8 cellular contexts compared by ENCODE assay signal in the genomic region with DNA sequence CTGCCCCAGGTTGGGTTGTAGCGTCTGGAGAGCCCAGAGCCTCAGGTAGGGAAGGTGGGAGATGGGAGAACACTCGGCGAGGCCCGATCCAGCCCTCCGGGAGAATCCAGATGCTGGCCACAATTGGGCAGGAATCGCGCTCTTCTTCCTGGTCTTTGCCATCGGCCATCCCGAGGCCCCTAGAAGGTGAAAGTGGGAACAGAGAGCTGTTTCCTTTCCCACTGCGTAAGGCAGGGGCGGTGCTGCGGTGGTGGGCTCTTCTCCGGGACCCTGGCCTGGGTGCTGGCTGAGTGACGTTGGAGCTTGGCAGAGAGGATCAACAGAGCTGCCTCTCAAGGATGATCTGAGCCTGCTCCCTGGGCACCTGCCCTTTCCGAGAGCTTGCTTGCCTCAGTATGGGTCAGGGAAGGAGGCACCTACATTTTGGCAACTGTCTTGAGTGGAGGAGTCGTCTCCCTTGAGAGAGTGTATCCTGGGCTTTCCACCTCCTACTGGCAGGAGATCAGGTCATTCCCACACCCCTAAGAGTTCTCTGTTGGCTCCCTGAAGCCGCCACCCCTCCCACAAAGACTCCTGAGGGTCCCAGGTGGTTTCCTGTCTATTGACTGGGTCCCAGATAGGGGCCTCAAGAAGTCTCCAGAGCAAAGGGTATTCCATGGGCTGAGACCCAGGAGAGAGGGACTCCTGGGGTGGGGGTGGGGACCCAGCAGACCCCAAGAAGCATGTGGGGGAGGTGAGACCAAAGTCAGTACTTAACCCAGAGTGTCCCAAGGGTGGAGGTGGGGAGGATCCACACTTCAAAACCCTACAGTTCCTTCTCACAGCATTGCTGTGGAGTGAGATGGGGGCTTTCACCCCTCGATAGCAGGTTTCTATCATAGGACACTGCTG. TPM values are rescaled to one million over a fixed set of nuclear protein-coding genes. Genes with fewer than 3 reads are reported as not detected.
DNase-seq lines count a peak whose midpoint lies in the region; ATAC-seq and TF ChIP-seq lines count a peak whose summit lies in the region.

No MANE protein-coding gene starts in this region.

- H3K4me1 Mint-ChIP-seq in MCF 10A (ENCODE audit: insufficient read depth, unreplicated experiment) = peaks cover 17% of the 10 kb centered on the region

- intact Hi-C loops in MCF 10A (cut with micrococcal nuclease) = loop anchor here (10.0 kb wide), 2 partner anchors 102 to 418 kb away; a partner anchor contains a TSS

- peak overlapping the region; percentile 94 for H3K27ac Mint-ChIP-seq in MCF 10A (ENCODE audit: low read depth, unreplicated experiment)

- H3K9me3 Mint-ChIP-seq in MCF 10A (ENCODE audit: unreplicated experiment) = no peaks in the 10 kb centered on the region

- TF ChIP-seq CTCF in MCF 10A (IDR thresholded peaks at IDR 0.05; ENCODE audit: unreplicated experiment) = no peak

- H3K36me3 ChIP-seq in mesodermal cell (ENCODE audit: control insufficient read depth, insufficient read depth, low read length) = peaks cover 28% of the 10 kb centered on the region

- no peaks in the 10 kb centered on the region for H3K27me3 Mint-ChIP-seq in MCF 10A (ENCODE audit: insufficient read depth, unreplicated experiment)

- CTCF ChIA-PET in MCF 10A (lab: Yijun Ruan, JAX) = interaction anchor here (0.6 to 7.1 kb wide), 13 partner anchors 11 to 180 kb away, joined by 3 to 85 read pairs (median 5); a partner anchor contains a TSS

- DNase-seq in ACHN (peak; percentile 8), MCF 10A (ENCODE audit: unreplicated experiment) (peak; percentile 35), COR-L47 (lab: John Stamatoyannopoulos, UW) (no peak), retina (no peak), pons (ENCODE audit: low spot score) (no peak)
- DNase-seq in Jurkat, Clone E6-1 (ENCODE audit: low read depth, low spot score) = no peak

- 9 to 20% methylated on average over 12 to 15 of the region's 18 CpGs for WGBS in mesodermal cell (ENCODE audit: insufficient coverage in 2 of 2), 2 experiments

- H3K4me1 ChIP-seq in mesodermal cell (ENCODE audit: control insufficient read depth, insufficient read depth, low read length, poor library complexity, severe bottlenecking) = peaks cover 24% of the 10 kb centered on the region

- POLR2A ChIA-PET in MCF 10A (lab: Yijun Ruan, JAX) = interaction anchor here (0.6 to 5.3 kb wide), 9 partner anchors 8 to 494 kb away, joined by 3 to 61 read pairs (median 3); a partner anchor contains a TSS

- BruUV-seq in MCF 10A (replicated peaks; lab: Mats Ljungman, UMichigan) = no TSS peak

- in situ Hi-C loops in ACHN (cut with HindIII; ENCODE audit: low pct_ligation_motif_present, low pct_unique_long_range_greater_than_20kb, low sequenced_read_pairs) = no loop called here

- peak overlapping the region; percentile 91 for H3K4me3 Mint-ChIP-seq in MCF 10A (ENCODE audit: unreplicated experiment)

- H3K4me3 ChIP-seq in Jurkat, Clone E6-1 (ENCODE audit: low read length) = peak overlapping the region; percentile 90
- peak overlapping the region; percentile 88 for H3K4me3 ChIP-seq in mesodermal cell (ENCODE audit: extremely low read depth, insufficient read depth, low read length, poor library complexity, severe bottlenecking)

- H3K36me3 Mint-ChIP-seq in MCF 10A (ENCODE audit: insufficient read depth, unreplicated experiment) = peaks cover 18% of the 10 kb centered on the region

- no peak for ATAC-seq in HG03469 (IDR thresholded peaks at IDR 0.05; ENCODE audit: unreplicated experiment)

- H3K9me3 ChIP-seq in mesodermal cell (ENCODE audit: control insufficient read depth, low read length) = no peaks in the 10 kb centered on the region

- peak overlapping the region; percentile 10 for H3K27ac ChIP-seq in mesodermal cell (ENCODE audit: low read depth, low read length, severe bottlenecking)

RNA-seq across cellular contexts. Expression of a gene that starts 1.6 kb away (rescaled TPM):
- polyA plus RNA-seq in Jurkat, Clone E6-1 (2012; ENCODE audit: insufficient read depth, insufficient read length) = 25.1 TPM
- total RNA-seq in MCF 10A (2022) = 13.3 and 17.2 TPM in 2 replicates
- polyA plus RNA-seq in mesodermal cell (2013, experiment 1 of 2) = 18.4 TPM
- polyA plus RNA-seq in mesodermal cell (2013, experiment 2 of 2) = 16.9 TPM

RNA-seq across cellular contexts. Expression of a gene that starts 54.9 kb away (rescaled TPM):
- not detected for polyA plus RNA-seq in Jurkat, Clone E6-1 (2012; ENCODE audit: insufficient read depth, insufficient read length)
- total RNA-seq in MCF 10A (2022) = not detected in 2 replicates
- not detected for polyA plus RNA-seq in mesodermal cell (2013, experiment 1 of 2)
- not detected for polyA plus RNA-seq in mesodermal cell (2013, experiment 2 of 2)

Comparison
In these comparisons a context has a peak if more than half of its experiments do, and no peak if none do; other contexts are left out.
1. DNase-seq: peak in ACHN (single experiment) and MCF 10A (single experiment); none in Jurkat, Clone E6-1 (single experiment), COR-L47 (single experiment), retina (single experiment) and pons (single experiment).